In the genomic region with DNA sequence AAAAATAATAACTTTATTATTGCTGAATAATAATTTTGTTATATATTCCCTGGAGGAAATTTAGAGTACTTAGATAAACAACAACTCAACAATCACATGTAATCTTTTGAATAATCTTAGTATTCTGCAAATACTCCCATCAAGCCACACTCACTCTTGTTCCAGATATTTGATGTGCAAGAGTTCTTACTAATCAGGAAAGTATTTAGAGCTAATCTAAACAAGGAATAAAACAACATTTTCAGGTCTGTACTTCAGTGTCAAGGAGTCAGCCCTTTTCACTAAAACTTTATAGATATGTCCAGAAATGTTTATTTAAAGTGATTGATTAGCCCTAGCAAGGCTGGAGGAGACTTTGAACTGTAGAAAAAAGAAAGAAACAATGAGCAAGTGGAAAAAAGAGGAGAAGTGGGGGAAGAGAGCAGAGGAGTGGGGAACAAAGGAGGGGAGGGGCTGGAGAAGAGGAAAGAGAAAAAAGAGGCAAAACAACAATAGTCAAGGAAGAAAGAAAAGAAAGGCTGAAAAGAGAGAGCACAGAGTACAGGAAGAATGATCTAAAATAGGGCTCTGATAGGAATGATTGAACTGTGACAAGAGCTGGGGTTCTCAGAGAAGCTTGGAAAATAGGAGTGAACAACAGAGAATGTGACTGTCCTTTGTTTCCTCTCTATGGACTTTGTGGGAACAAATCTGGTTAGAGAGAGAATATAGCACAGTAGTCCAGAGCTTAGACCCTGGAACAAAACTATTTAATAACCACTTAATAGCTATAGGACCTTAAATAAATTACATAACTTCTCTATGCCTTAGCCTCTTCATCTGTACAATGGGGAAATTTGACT, we compare ENCODE assay signal across 13 cellular contexts.
DNase-seq lines count a peak whose midpoint lies in the region; ATAC-seq and TF ChIP-seq lines count a peak whose summit lies in the region.
"Had no signal": no experiment of that assay in that cellular context is flagged by ENCODE, and none has a peak within 500 bp of the region (broad histone marks: within the 10 kb centered on the region; RNA-seq: fewer than 3 reads in every experiment).

No MANE protein-coding gene starts in this region.

- ATAC-seq in CD8-positive, alpha-beta T cell: no peak
- no peak for ATAC-seq in GM21723 (IDR thresholded peaks at IDR 0.05; ENCODE audit: unreplicated experiment)
- ATAC-seq: stimulated activated memory B cell treated with anti-CD40 and anti-IgM and Interleukin-4, amounts not matched to agents 10 μg/mL and 1 μg/mL and 100 μg/mL, for 72 hours had no signal

- no peaks in the 10 kb centered on the region for H3K9me3 Mint-ChIP-seq in CD8-positive, alpha-beta T cell
- H3K9me3 Mint-ChIP-seq: naive B cell; stimulated activated memory B cell treated with anti-CD40 and anti-IgM and Interleukin-4, amounts not matched to agents 10 μg/mL and 1 μg/mL and 100 μg/mL, for 72 hours had no signal

- DNase-seq in CD8-positive, alpha-beta T cell: no peak
- peak; percentile 75 for DNase-seq in fibroblast of villous mesenchyme (ENCODE audit: low read depth)
- peak; percentile 48 for DNase-seq in midbrain (lab: John Stamatoyannopoulos, UW)
- no peak for DNase-seq in GM19238 (ENCODE audit: insufficient read length, low spot score)
- no peak for DNase-seq in HuH-7 (ENCODE audit: low spot score)
- no peak for DNase-seq in activated gamma-delta T cell (lab: John Stamatoyannopoulos, UW)
- DNase-seq: activated CD4-positive, alpha-beta T cell treated with anti-CD3 and anti-CD28 coated beads, Interleukin-2, amount 50 U/mL, for 48 hours; anterior cingulate cortex; naive B cell; NCI-H1092 treated with DMSO at 0.1 percent for 48 hours had no signal

- H3K27me3 ChIP-seq in CD8-positive, alpha-beta T cell (ENCODE audit: insufficient read depth, low read length): no peaks in the 10 kb centered on the region

- no peaks in the 10 kb centered on the region for H3K27me3 Mint-ChIP-seq in CD8-positive, alpha-beta T cell (ENCODE audit: low read depth)
- H3K27me3 Mint-ChIP-seq: stimulated activated memory B cell treated with anti-CD40 and anti-IgM and Interleukin-4, amounts not matched to agents 10 μg/mL and 1 μg/mL and 100 μg/mL, for 72 hours had no signal

- intact Hi-C loops in CD8-positive, alpha-beta T cell (cut with DNase I, micrococcal nuclease): no loop called here

- H3K4me3 ChIP-seq in CD8-positive, alpha-beta T cell (ENCODE audit: low read depth, low read length): no peak overlapping the region
- H3K4me3 ChIP-seq in fibroblast of villous mesenchyme (ENCODE audit: low read depth, low read length): no peak overlapping the region

- H3K9me3 ChIP-seq in CD8-positive, alpha-beta T cell (ENCODE audit: low read length): no peaks in the 10 kb centered on the region

- peak overlapping the region; percentile 33 for H3K27ac Mint-ChIP-seq in CD8-positive, alpha-beta T cell
- H3K27ac Mint-ChIP-seq: stimulated activated memory B cell treated with anti-CD40 and anti-IgM and Interleukin-4, amounts not matched to agents 10 μg/mL and 1 μg/mL and 100 μg/mL, for 72 hours had no signal

- H3K4me1 Mint-ChIP-seq in CD8-positive, alpha-beta T cell (ENCODE audit: low read depth): peaks cover 14% of the 10 kb centered on the region
- H3K4me1 Mint-ChIP-seq: stimulated activated memory B cell treated with anti-CD40 and anti-IgM and Interleukin-4, amounts not matched to agents 10 μg/mL and 1 μg/mL and 100 μg/mL, for 72 hours had no signal

- H3K4me1 ChIP-seq in CD8-positive, alpha-beta T cell (ENCODE audit: insufficient read depth, low read length): no peaks in the 10 kb centered on the region

- no peak for TF ChIP-seq CTCF in CD8-positive, alpha-beta T cell (IDR thresholded peaks at IDR 0.05)
- TF ChIP-seq CTCF in fibroblast of villous mesenchyme (IDR thresholded peaks at IDR 0.05; ENCODE audit: insufficient read depth, low read depth, low read length): no peak

- no peak overlapping the region for H3K27ac ChIP-seq in CD8-positive, alpha-beta T cell (ENCODE audit: low read depth, low read length)
- H3K27ac ChIP-seq in angular gyrus (ENCODE audit: low read depth, low read length): peak overlapping the region; percentile 37

- H3K36me3 ChIP-seq in CD8-positive, alpha-beta T cell (ENCODE audit: insufficient read depth, low read length): no peaks in the 10 kb centered on the region

- H3K4me3 Mint-ChIP-seq in CD8-positive, alpha-beta T cell: no peak overlapping the region
- H3K4me3 Mint-ChIP-seq: naive B cell; stimulated activated memory B cell treated with anti-CD40 and anti-IgM and Interleukin-4, amounts not matched to agents 10 μg/mL and 1 μg/mL and 100 μg/mL, for 72 hours had no signal

- POLR2A ChIA-PET in CD8-positive, alpha-beta T cell (lab: Charles Lee): no interaction called here

- no peaks in the 10 kb centered on the region for H3K36me3 Mint-ChIP-seq in CD8-positive, alpha-beta T cell
- H3K36me3 Mint-ChIP-seq: naive B cell; stimulated activated memory B cell treated with anti-CD40 and anti-IgM and Interleukin-4, amounts not matched to agents 10 μg/mL and 1 μg/mL and 100 μg/mL, for 72 hours had no signal

- CTCF ChIA-PET in CD8-positive, alpha-beta T cell (lab: Charles Lee): interaction anchor here (0.6 to 2.9 kb wide), 2 partner anchors 8 to 1225 kb away, joined by 3 to 15 read pairs; no protein-coding TSS in a partner anchor

Comparison
In these comparisons a context has a peak if more than half of its experiments do, and no peak if none do; other contexts are left out.
1. DNase-seq: peak in fibroblast of villous mesenchyme (single experiment) and midbrain (single experiment); none in CD8-positive, alpha-beta T cell (0 of 7), GM19238 (single experiment), HuH-7 (single experiment) and activated gamma-delta T cell (single experiment).